Comparison of ENCODE assay signal across 17 cellular contexts in genomic region chr12:15538881-15539280, GRCh38.
DNase-seq lines count a peak whose midpoint lies in the region; ATAC-seq and TF ChIP-seq lines count a peak whose summit lies in the region.
"Had no signal": no experiment of that assay in that cellular context is flagged by ENCODE, and none has a peak within 500 bp of the region (broad histone marks: within the 10 kb centered on the region; RNA-seq: fewer than 3 reads in every experiment).

No MANE protein-coding gene starts in this region.

- ATAC-seq in HG03139 (IDR thresholded peaks at IDR 0.05; ENCODE audit: unreplicated experiment), result no peak
- ATAC-seq: A549; CD8-positive, alpha-beta T cell; Right ventricle myocardium inferior had no signal

- intact Hi-C loops in activated naive CD4-positive, alpha-beta T cell treated with anti-CD3 and anti-CD28 coated beads for 36 hours (cut with micrococcal nuclease), result no loop called here

- DNase-seq in activated naive CD4-positive, alpha-beta T cell treated with anti-CD3 and anti-CD28 coated beads for 36 hours, result no peak
- DNase-seq in amniotic epithelial cell (ENCODE audit: low read depth) (peak; percentile 30), iris pigment epithelial cell (ENCODE audit: low read depth) (peak; percentile 23), GM10266 (ENCODE audit: extremely low spot score) (no peak), endothelial cell (ENCODE audit: low spot score) (no peak)
- DNase-seq: Calu3; CD8-positive, alpha-beta T cell; DMS53; KBM-7; NCI-H1105; NCI-H510A; NCI-H748 treated with DMSO at 0.1 percent for 48 hours; NK-92 treated with Interleukin-12 subunit alpha and Interleukin-12 subunit beta, amount 100 ng/mL, for 24 hours had no signal

- H3K36me3 Mint-ChIP-seq in activated naive CD4-positive, alpha-beta T cell treated with anti-CD3 and anti-CD28 coated beads, Interleukin-2, amount 50 U/mL, for 24 hours, result peaks cover 8% of the 10 kb centered on the region
- H3K36me3 Mint-ChIP-seq in activated naive CD4-positive, alpha-beta T cell treated with anti-CD3 and anti-CD28 coated beads for 36 hours (ENCODE audit: low read depth), result peaks cover 3% of the 10 kb centered on the region
- H3K36me3 Mint-ChIP-seq in endothelial cell (ENCODE audit: low read depth, unreplicated experiment), result no peaks in the 10 kb centered on the region

- peaks cover 56% of the 10 kb centered on the region for H3K4me1 Mint-ChIP-seq in activated naive CD4-positive, alpha-beta T cell treated with anti-CD3 and anti-CD28 coated beads, Interleukin-2, amount 50 U/mL, for 24 hours
- H3K4me1 Mint-ChIP-seq in activated naive CD4-positive, alpha-beta T cell treated with anti-CD3 and anti-CD28 coated beads for 36 hours (ENCODE audit: low read depth), result peaks cover 39% of the 10 kb centered on the region
- H3K4me1 Mint-ChIP-seq in endothelial cell (ENCODE audit: unreplicated experiment), result peaks cover 4% of the 10 kb centered on the region

- no peak for TF ChIP-seq CTCF in GM10266 (IDR thresholded peaks at IDR 0.05; ENCODE audit: control insufficient read depth, insufficient read depth, low read depth, missing control alignments)
- TF ChIP-seq CTCF in endothelial cell (IDR thresholded peaks at IDR 0.05; ENCODE audit: unreplicated experiment), result no peak

- peaks cover 11% of the 10 kb centered on the region for H3K9me3 Mint-ChIP-seq in activated naive CD4-positive, alpha-beta T cell treated with anti-CD3 and anti-CD28 coated beads, Interleukin-2, amount 50 U/mL, for 24 hours
- H3K9me3 Mint-ChIP-seq in activated naive CD4-positive, alpha-beta T cell treated with anti-CD3 and anti-CD28 coated beads for 36 hours, result peaks cover 2% of the 10 kb centered on the region
- H3K9me3 Mint-ChIP-seq in endothelial cell (ENCODE audit: unreplicated experiment), result no peaks in the 10 kb centered on the region
- H3K9me3 Mint-ChIP-seq: CD8-positive, alpha-beta T cell had no signal

- CTCF ChIA-PET in activated naive CD4-positive, alpha-beta T cell treated with anti-CD3 and anti-CD28 coated beads for 36 hours (lab: Charles Lee), result interaction anchor here (0.6 to 1.1 kb wide), 3 partner anchors 18 to 46 kb away, joined by 3 to 5 read pairs (median 4); no protein-coding TSS in a partner anchor

- H3K27ac Mint-ChIP-seq in activated naive CD4-positive, alpha-beta T cell treated with anti-CD3 and anti-CD28 coated beads, Interleukin-2, amount 50 U/mL, for 24 hours, result peak overlapping the region; percentile 38
- H3K27ac Mint-ChIP-seq in activated naive CD4-positive, alpha-beta T cell treated with anti-CD3 and anti-CD28 coated beads for 36 hours, result no peak overlapping the region
- H3K27ac Mint-ChIP-seq in endothelial cell (ENCODE audit: unreplicated experiment), result no peak overlapping the region
- H3K27ac Mint-ChIP-seq: CD8-positive, alpha-beta T cell had no signal

- no peaks in the 10 kb centered on the region for H3K27me3 Mint-ChIP-seq in activated naive CD4-positive, alpha-beta T cell treated with anti-CD3 and anti-CD28 coated beads, Interleukin-2, amount 50 U/mL, for 24 hours
- no peaks in the 10 kb centered on the region for H3K27me3 Mint-ChIP-seq in activated naive CD4-positive, alpha-beta T cell treated with anti-CD3 and anti-CD28 coated beads for 36 hours (ENCODE audit: low read depth)
- peaks cover 2% of the 10 kb centered on the region for H3K27me3 Mint-ChIP-seq in endothelial cell (ENCODE audit: unreplicated experiment)

- no peak overlapping the region for H3K4me3 Mint-ChIP-seq in activated naive CD4-positive, alpha-beta T cell treated with anti-CD3 and anti-CD28 coated beads, Interleukin-2, amount 50 U/mL, for 24 hours
- H3K4me3 Mint-ChIP-seq in activated naive CD4-positive, alpha-beta T cell treated with anti-CD3 and anti-CD28 coated beads for 36 hours, result no peak overlapping the region
- H3K4me3 Mint-ChIP-seq in endothelial cell (ENCODE audit: unreplicated experiment), result no peak overlapping the region
- H3K4me3 Mint-ChIP-seq: CD8-positive, alpha-beta T cell had no signal

Comparison
In these comparisons a context has a peak if more than half of its experiments do, and no peak if none do; other contexts are left out.
1. DNase-seq: peak in amniotic epithelial cell (single experiment) and iris pigment epithelial cell (single experiment); none in activated naive CD4-positive, alpha-beta T cell treated with anti-CD3 and anti-CD28 coated beads for 36 hours (single experiment), GM10266 (single experiment) and endothelial cell (single experiment).